7 cellular contexts compared by ENCODE assay signal in genomic region chr20:38152175-38153010, GRCh38. TPM values are rescaled to one million over a fixed set of nuclear protein-coding genes. Genes with fewer than 3 reads are reported as not detected.
DNase-seq lines count a peak whose midpoint lies in the region; ATAC-seq and TF ChIP-seq lines count a peak whose summit lies in the region.

No MANE protein-coding gene starts in this region.

- peaks cover 6 to 48% (median 31%) of the 10 kb centered on the region in 3 donors for H3K4me1 ChIP-seq in esophagus squamous epithelium

- H3K27me3 Mint-ChIP-seq in T-helper 17 cell (peaks cover 18% of the 10 kb centered on the region), neural crest cell (ENCODE audit: low read depth) (no peaks in the 10 kb centered on the region)

- no peaks in the 10 kb centered on the region for H3K9me3 Mint-ChIP-seq in neural crest cell

- peaks cover 8% of the 10 kb centered on the region for H3K4me1 Mint-ChIP-seq in T-helper 17 cell
- H3K4me1 Mint-ChIP-seq in neural crest cell, result peaks cover 23% of the 10 kb centered on the region

- H3K27me3 ChIP-seq in esophagus squamous epithelium, result peaks cover 0 to 6% (median 0%) of the 10 kb centered on the region in 4 donors

- ATAC-seq in GM18517 (IDR thresholded peaks at IDR 0.05; ENCODE audit: unreplicated experiment), result peak; percentile 68
- ATAC-seq in HG03175 (IDR thresholded peaks at IDR 0.05; ENCODE audit: unreplicated experiment), result peak; percentile 68
- peak; percentile 51 for ATAC-seq in T-helper 17 cell
- ATAC-seq in HG02840 (IDR thresholded peaks at IDR 0.05; ENCODE audit: low FRiP score, unreplicated experiment), result no peak

- H3K4me3 Mint-ChIP-seq in T-helper 17 cell (peak overlapping the region; percentile 21), neural crest cell (no peak overlapping the region)

- no peak for TF ChIP-seq CTCF in esophagus squamous epithelium (IDR thresholded peaks at IDR 0.05)
- TF ChIP-seq CTCF in neural crest cell (conservative IDR thresholded peaks at IDR 0.05), result no peak

- H3K27ac Mint-ChIP-seq in T-helper 17 cell, result no peak overlapping the region
- H3K27ac Mint-ChIP-seq in neural crest cell (ENCODE audit: unreplicated experiment), result peak overlapping the region; percentile 92

- H3K36me3 ChIP-seq in esophagus squamous epithelium, result peaks cover 0 to 10% (median 0%) of the 10 kb centered on the region in 3 donors

- H3K9me3 ChIP-seq in T-helper 17 cell (ENCODE audit: control insufficient read depth, low read length, poor library complexity, severe bottlenecking) (no peaks in the 10 kb centered on the region), esophagus squamous epithelium (no peaks in the 10 kb centered on the region)

- H3K36me3 Mint-ChIP-seq in T-helper 17 cell (ENCODE audit: low read depth) (no peaks in the 10 kb centered on the region), neural crest cell (ENCODE audit: low read depth) (no peaks in the 10 kb centered on the region)

- WGBS in esophagus squamous epithelium, 2 donors, result 13 to 36% methylated on average over 8 to 16 of the region's 23 CpGs

- H3K4me3 ChIP-seq in esophagus squamous epithelium, result peak overlapping the region in 1 of 4 donors; percentile 30

- intact Hi-C loops in esophagus squamous epithelium (cut with DNase I), result no loop called here

- peak overlapping the region; percentile 54 to 85 (median 82) for H3K27ac ChIP-seq in esophagus squamous epithelium

- DNase-seq in T-helper 17 cell, result no peak
- peak; percentile 38 for DNase-seq in esophagus squamous epithelium (lab: John Stamatoyannopoulos, UW)
- no peak for DNase-seq in neural crest cell (ENCODE audit: low read depth, low spot score)
- DNase-seq in NCI-H146 (lab: John Stamatoyannopoulos, UW), result no peak

- TF ChIP-seq POLR2A in esophagus squamous epithelium (IDR thresholded peaks at IDR 0.05), result no peak

RNA-seq across cellular contexts. Expression of gene TGM2, which starts 12.7 kb away (rescaled TPM):
- total RNA-seq in T-helper 17 cell, result under 1 TPM; 0.37 to 0.76 TPM
- 10 to 100 TPM in 2 of 4 donors, 1 to 10 TPM in 2; 2.8 to 33.2 (median 11.5) TPM for total RNA-seq in esophagus squamous epithelium
- 1.2 and 1.4 TPM in 2 replicates for total RNA-seq in neural crest cell
